8 cellular contexts compared by ENCODE assay signal in genomic region chr10:62049815-62050626, GRCh38.
DNase-seq lines count a peak whose midpoint lies in the region; ATAC-seq, FAIRE-seq and TF ChIP-seq lines count a peak whose summit lies in the region.

No MANE protein-coding gene starts in this region.

- WGBS in heart left ventricle, 4 donors = 10 to 22% (median 14%) methylated on average over 3 of the region's 3 CpGs

- DNase-seq in heart left ventricle (no peak), cardiac septum (ENCODE audit: low spot score) (no peak), bronchial epithelial cell (ENCODE audit: low read depth) (peak; percentile 39), upper lobe of right lung (no peak), COR-L47 (lab: John Stamatoyannopoulos, UW) (no peak), glomerular visceral epithelial cell (ENCODE audit: extremely low spot score) (no peak)

- ATAC-seq in heart left ventricle = no peak
- ATAC-seq in upper lobe of right lung = no peak
- no peak for ATAC-seq in HG03442 (IDR thresholded peaks at IDR 0.05; ENCODE audit: unreplicated experiment)

- FAIRE-seq in bronchial epithelial cell (lab: Jason Lieb, UNC) = no peak

- peaks cover 19 to 96% (median 73%) of the 10 kb centered on the region in 12 donors for H3K4me1 ChIP-seq in heart left ventricle
- peaks cover 85% of the 10 kb centered on the region for H3K4me1 ChIP-seq in mononuclear cell (ENCODE audit: insufficient read depth, low read length)
- peaks cover 61% of the 10 kb centered on the region for H3K4me1 ChIP-seq in upper lobe of right lung

- TF ChIP-seq CTCF in heart left ventricle (IDR thresholded peaks at IDR 0.05) (no peak), bronchial epithelial cell (IDR thresholded peaks at IDR 0.05; ENCODE audit: insufficient read depth, low read length, severe bottlenecking) (no peak), upper lobe of right lung (IDR thresholded peaks at IDR 0.05) (no peak)

- TF ChIP-seq POLR2A in heart left ventricle (IDR thresholded peaks at IDR 0.05) = no peak

- H3K4me3 ChIP-seq in heart left ventricle (peak overlapping the region; percentile 24 to 75 (median 62)), bronchial epithelial cell (ENCODE audit: low read depth, low read length) (peak overlapping the region; percentile 44), mononuclear cell (ENCODE audit: low read length) (peak overlapping the region; percentile 32), upper lobe of right lung (peak overlapping the region; percentile 58)

- H3K27me3 ChIP-seq in heart left ventricle = no peaks in the 10 kb centered on the region
- no peaks in the 10 kb centered on the region for H3K27me3 ChIP-seq in bronchial epithelial cell (ENCODE audit: control insufficient read depth, insufficient read depth, low read length)
- no peaks in the 10 kb centered on the region for H3K27me3 ChIP-seq in mononuclear cell (ENCODE audit: insufficient read depth, low read length)
- H3K27me3 ChIP-seq in upper lobe of right lung = no peaks in the 10 kb centered on the region

- H3K36me3 ChIP-seq in heart left ventricle = peaks cover 0 to 35% (median 26%) of the 10 kb centered on the region in 9 donors
- peaks cover 4% of the 10 kb centered on the region for H3K36me3 ChIP-seq in bronchial epithelial cell (ENCODE audit: control insufficient read depth, insufficient read depth, low read length)
- H3K36me3 ChIP-seq in upper lobe of right lung = peaks cover 21% of the 10 kb centered on the region

- H3K27ac ChIP-seq in heart left ventricle (peak overlapping the region; percentile 87 to 99 (median 96)), upper lobe of right lung (peak overlapping the region; percentile 93)

- intact Hi-C loops in heart left ventricle (cut with DNase I) (loop anchor here in 8 of 10 donors (2.0 to 10.0 kb wide), 7 partner anchors 32 to 153 kb away; no protein-coding TSS in a partner anchor), cardiac septum (cut with DNase I) (loop anchor here (2.0 to 10.0 kb wide), 3 partner anchors 33 to 335 kb away; no protein-coding TSS in a partner anchor), upper lobe of right lung (cut with DNase I) (no loop called here)

- no peaks in the 10 kb centered on the region for H3K9me3 ChIP-seq in heart left ventricle
- no peaks in the 10 kb centered on the region for H3K9me3 ChIP-seq in mononuclear cell (ENCODE audit: low read depth, low read length)
- H3K9me3 ChIP-seq in upper lobe of right lung = no peaks in the 10 kb centered on the region
